ENCODE assay signal across 2 cellular contexts in the genomic region with DNA sequence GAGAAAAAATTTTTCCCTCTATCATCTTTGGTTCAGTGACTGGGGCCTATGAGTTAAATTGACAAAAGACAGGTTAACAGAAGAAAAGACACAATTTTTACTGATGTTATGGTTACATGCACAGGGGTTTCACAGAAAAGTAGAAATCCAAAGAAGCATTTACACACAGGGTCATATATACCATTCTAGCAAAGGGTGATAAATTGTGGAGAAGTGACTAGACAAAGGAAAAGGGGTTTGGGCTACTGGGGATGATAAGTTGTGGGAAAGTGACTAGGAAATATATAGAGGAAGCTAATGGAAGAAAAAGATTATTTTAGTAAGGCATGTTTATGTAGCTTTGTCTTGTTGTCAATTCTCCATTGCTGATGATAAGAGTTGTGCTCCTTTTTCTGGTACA.
TF ChIP-seq lines count a peak whose summit lies in the region.

No MANE protein-coding gene starts in this region.

TF ChIP-seq in HEK293, 187 proteins besides CTCF, POLR2A, EP300 and RAD21 (continued from another document):
- TF ChIP-seq, protein P1, sequence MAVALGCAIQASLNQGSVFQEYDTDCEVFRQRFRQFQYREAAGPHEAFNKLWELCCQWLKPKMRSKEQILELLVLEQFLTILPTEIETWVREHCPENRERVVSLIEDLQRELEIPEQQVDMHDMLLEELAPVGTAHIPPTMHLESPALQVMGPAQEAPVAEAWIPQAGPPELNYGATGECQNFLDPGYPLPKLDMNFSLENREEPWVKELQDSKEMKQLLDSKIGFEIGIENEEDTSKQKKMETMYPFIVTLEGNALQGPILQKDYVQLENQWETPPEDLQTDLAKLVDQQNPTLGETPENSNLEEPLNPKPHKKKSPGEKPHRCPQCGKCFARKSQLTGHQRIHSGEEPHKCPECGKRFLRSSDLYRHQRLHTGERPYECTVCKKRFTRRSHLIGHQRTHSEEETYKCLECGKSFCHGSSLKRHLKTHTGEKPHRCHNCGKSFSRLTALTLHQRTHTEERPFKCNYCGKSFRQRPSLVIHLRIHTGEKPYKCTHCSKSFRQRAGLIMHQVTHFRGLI (tag by site-specific recombination; IDR thresholded peaks at IDR 0.05): no peak
- TF ChIP-seq ZNF37A (tag by site-specific recombination; IDR thresholded peaks at IDR 0.05): no peak
TF ChIP-seq in HEK293: peak in this region for 2.

TF ChIP-seq in WTC11, 78 proteins besides CTCF, POLR2A, EP300 and RAD21 (continued from another document):
- TF ChIP-seq, protein P2, sequence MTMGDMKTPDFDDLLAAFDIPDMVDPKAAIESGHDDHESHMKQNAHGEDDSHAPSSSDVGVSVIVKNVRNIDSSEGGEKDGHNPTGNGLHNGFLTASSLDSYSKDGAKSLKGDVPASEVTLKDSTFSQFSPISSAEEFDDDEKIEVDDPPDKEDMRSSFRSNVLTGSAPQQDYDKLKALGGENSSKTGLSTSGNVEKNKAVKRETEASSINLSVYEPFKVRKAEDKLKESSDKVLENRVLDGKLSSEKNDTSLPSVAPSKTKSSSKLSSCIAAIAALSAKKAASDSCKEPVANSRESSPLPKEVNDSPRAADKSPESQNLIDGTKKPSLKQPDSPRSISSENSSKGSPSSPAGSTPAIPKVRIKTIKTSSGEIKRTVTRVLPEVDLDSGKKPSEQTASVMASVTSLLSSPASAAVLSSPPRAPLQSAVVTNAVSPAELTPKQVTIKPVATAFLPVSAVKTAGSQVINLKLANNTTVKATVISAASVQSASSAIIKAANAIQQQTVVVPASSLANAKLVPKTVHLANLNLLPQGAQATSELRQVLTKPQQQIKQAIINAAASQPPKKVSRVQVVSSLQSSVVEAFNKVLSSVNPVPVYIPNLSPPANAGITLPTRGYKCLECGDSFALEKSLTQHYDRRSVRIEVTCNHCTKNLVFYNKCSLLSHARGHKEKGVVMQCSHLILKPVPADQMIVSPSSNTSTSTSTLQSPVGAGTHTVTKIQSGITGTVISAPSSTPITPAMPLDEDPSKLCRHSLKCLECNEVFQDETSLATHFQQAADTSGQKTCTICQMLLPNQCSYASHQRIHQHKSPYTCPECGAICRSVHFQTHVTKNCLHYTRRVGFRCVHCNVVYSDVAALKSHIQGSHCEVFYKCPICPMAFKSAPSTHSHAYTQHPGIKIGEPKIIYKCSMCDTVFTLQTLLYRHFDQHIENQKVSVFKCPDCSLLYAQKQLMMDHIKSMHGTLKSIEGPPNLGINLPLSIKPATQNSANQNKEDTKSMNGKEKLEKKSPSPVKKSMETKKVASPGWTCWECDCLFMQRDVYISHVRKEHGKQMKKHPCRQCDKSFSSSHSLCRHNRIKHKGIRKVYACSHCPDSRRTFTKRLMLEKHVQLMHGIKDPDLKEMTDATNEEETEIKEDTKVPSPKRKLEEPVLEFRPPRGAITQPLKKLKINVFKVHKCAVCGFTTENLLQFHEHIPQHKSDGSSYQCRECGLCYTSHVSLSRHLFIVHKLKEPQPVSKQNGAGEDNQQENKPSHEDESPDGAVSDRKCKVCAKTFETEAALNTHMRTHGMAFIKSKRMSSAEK (CRISPR knock-in tag; IDR thresholded peaks at IDR 0.05; ENCODE audit: borderline replicate concordance): no peak
- TF ChIP-seq SOX15 (CRISPR knock-in tag; IDR thresholded peaks at IDR 0.05): no peak
